Comparison of ENCODE assay signal across 8 cellular contexts in the genomic region with DNA sequence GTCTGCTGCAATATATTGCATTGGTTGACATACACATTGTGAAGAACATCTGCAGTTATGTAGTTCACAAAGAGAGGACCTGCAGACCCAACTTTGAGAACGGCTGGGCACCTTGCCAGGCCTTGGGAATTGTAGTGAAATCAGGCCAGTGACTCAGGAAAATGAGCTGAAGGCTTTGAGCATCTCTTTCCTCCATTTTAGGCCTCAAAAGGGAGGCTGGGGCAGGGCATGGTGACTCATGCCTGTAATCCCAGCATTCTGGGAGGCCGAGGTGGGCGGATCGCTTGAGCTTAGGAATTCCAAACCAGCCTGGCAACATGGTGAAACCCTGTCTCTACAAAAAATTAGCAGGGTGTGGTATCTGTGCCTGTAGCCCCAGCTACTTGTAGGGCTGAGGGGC. TPM values are rescaled to one million over a fixed set of nuclear protein-coding genes. Genes with fewer than 3 reads are reported as not detected.
DNase-seq lines count a peak whose midpoint lies in the region; ATAC-seq, FAIRE-seq and TF ChIP-seq lines count a peak whose summit lies in the region.

No MANE protein-coding gene starts in this region.

- H3K9me3 ChIP-seq in GM12878 (replicated peaks; ENCODE audit: control insufficient read depth, insufficient read depth, low read length), result no peaks in the 10 kb centered on the region; the same call in 2 of the 3 replicates

- H2AFZ ChIP-seq in GM12878 (ENCODE audit: control insufficient read depth, low read depth, low read length), result no peak overlapping the region

- FAIRE-seq in GM12878 (lab: Jason Lieb, UNC), result no peak

- ATAC-seq in GM12878 (no peak), HG02763 (IDR thresholded peaks at IDR 0.05; ENCODE audit: unreplicated experiment) (no peak)

- peaks cover 12% of the 10 kb centered on the region for H3K4me1 ChIP-seq in GM12878 (ENCODE audit: control insufficient read depth, insufficient read depth, low read length)

- H3K4me2 ChIP-seq in GM12878 (ENCODE audit: control insufficient read depth, insufficient read depth), result peak overlapping the region; percentile 87

- peaks cover 39% of the 10 kb centered on the region for H3K79me2 ChIP-seq in GM12878 (ENCODE audit: control insufficient read depth, insufficient read depth, low read length)

- intact Hi-C loops in GM12878 (cut with micrococcal nuclease; ENCODE audit: unreplicated experiment), result loop anchor here (2.0 kb wide), 1 partner anchor 93 kb away; a partner anchor contains a TSS

- peaks cover 0 to 8% of the 10 kb centered on the region in 2 experiments; a peak in 1 of 4 replicates for H3K36me3 ChIP-seq in GM12878 (ENCODE audit: control insufficient read depth in 2 of 2, insufficient read depth in 2 of 2, low read length in 1 of 2)
- peaks cover 2% of the 10 kb centered on the region for H3K36me3 ChIP-seq in kidney epithelial cell (ENCODE audit: control insufficient read depth, insufficient read depth, low read length)

- TF ChIP-seq POLR2A in GM12878 (IDR thresholded peaks at IDR 0.05; ENCODE audit: low read depth, low read length), result no peak

- DNase-seq in Caki2 (ENCODE audit: low read depth) (peak; percentile 72), LNCaP clone FGC (ENCODE audit: low read depth) (no peak), GM12878 (ENCODE audit: low read depth, low spot score) (no peak), kidney epithelial cell (ENCODE audit: low read depth) (peak; percentile 23), NCI-H526 (lab: John Stamatoyannopoulos, UW) (no peak), NCI-H446 treated with DMSO at 0.1 percent for 48 hours (lab: John Stamatoyannopoulos, UW) (no peak), midbrain (lab: John Stamatoyannopoulos, UW) (no peak)

- in situ Hi-C loops in Caki2 (cut with HindIII; ENCODE audit: low pct_unique_long_range_greater_than_20kb, low sequenced_read_pairs) (no loop called here), GM12878 (cut with MboI) (no loop called here)

- no TSS peak for BruUV-seq in GM12878 (replicated peaks; lab: Mats Ljungman, UMichigan)

- SMC1A ChIA-PET in GM12878 (lab: Charles Lee; ENCODE audit: uncharacterized antibody, unreplicated experiment), result interaction anchor here (1.1 to 1.7 kb wide), 5 partner anchors 13 to 380 kb away, joined by 3 to 7 read pairs (median 3); no protein-coding TSS in a partner anchor

- H3K4me3 ChIP-seq in LNCaP clone FGC (ENCODE audit: low read depth, low read length), result peak overlapping the region; percentile 60
- peak overlapping the region; percentile 91 for H3K4me3 ChIP-seq in GM12878
- peak overlapping the region; percentile 97 for H3K4me3 ChIP-seq in kidney epithelial cell (ENCODE audit: low read depth, low read length)

- H3K27me3 ChIP-seq in GM12878 (replicated peaks in 1 of 2; ENCODE audit: control insufficient read depth in 2 of 2, insufficient read depth in 2 of 2, low read length in 1 of 2), result no peaks in the 10 kb centered on the region
- no peaks in the 10 kb centered on the region for H3K27me3 ChIP-seq in kidney epithelial cell (ENCODE audit: control insufficient read depth, insufficient read depth, low read length)

- POLR2A ChIA-PET in GM12878 (lab: Charles Lee), result interaction anchor here (1.3 to 1.9 kb wide), 3 partner anchors 10 to 346 kb away, joined by 3 to 7 read pairs (median 4); a partner anchor contains a TSS

- no peaks in the 10 kb centered on the region for H4K20me1 ChIP-seq in GM12878 (ENCODE audit: control insufficient read depth, insufficient read depth)

- 0 out of 2 replicates have a peak overlapping the region, but pooled peaks have one; percentile 95 for H3K9ac ChIP-seq in GM12878 (ENCODE audit: control insufficient read depth, insufficient read depth, low read length)

- no peak for TF ChIP-seq RAD21 in GM12878 (IDR thresholded peaks at IDR 0.05; ENCODE audit: insufficient read depth, low read depth, low read length)

- RAD21 ChIA-PET in GM12878 (lab: Charles Lee; ENCODE audit: unreplicated experiment), result interaction anchor here (1.5 to 1.8 kb wide), 2 partner anchors 92 to 531 kb away, joined by 3 to 8 read pairs; no protein-coding TSS in a partner anchor

- no peak for TF ChIP-seq EP300 in GM12878 (IDR thresholded peaks at IDR 0.05; ENCODE audit: borderline replicate concordance in 1 of 2, control insufficient read depth in 1 of 2, low read depth in 2 of 2, low read length in 2 of 2)

- WGBS in GM12878 (ENCODE audit: insufficient coverage, insufficient replicate concordance, low lambda C conversion rate, missing lambda C conversion rate), result 96% methylated on average over 4 of the region's 4 CpGs

- TF ChIP-seq CTCF in LNCaP clone FGC (IDR thresholded peaks at IDR 0.05; ENCODE audit: control insufficient read depth, extremely low read depth, insufficient read depth) (no peak), GM12878 (IDR thresholded peaks at IDR 0.05 in 2 of 3, conservative IDR thresholded peaks at IDR 0.05 in 1 of 3; ENCODE audit: control insufficient read depth in 2 of 3, extremely low read depth in 1 of 3, insufficient read depth in 1 of 3, low read depth in 3 of 3, low read length in 3 of 3) (no peak), kidney epithelial cell (IDR thresholded peaks at IDR 0.05; ENCODE audit: insufficient read depth, low read length, poor library complexity, severe bottlenecking) (no peak)

- CTCF ChIA-PET in GM12878 (lab: Yijun Ruan, JAX), result interaction anchor here (2.6 kb wide), 1 partner anchor 93 kb away, joined by 12 read pairs; a partner anchor contains a TSS

- no peak overlapping the region for H3K27ac ChIP-seq in GM12878 (ENCODE audit: control insufficient read depth, insufficient read depth)

TF ChIP-seq in GM12878, 131 proteins besides CTCF, POLR2A, EP300 and RAD21 (continues in another document):
- no peak for TF ChIP-seq SIX5 (IDR thresholded peaks at IDR 0.05; ENCODE audit: low read depth, low read length, severe bottlenecking)
- TF ChIP-seq MEF2A (IDR thresholded peaks at IDR 0.05; ENCODE audit: insufficient read depth, low read depth, low read length), result no peak
- no peak for TF ChIP-seq SRF (IDR thresholded peaks at IDR 0.05; ENCODE audit: low read depth in 2 of 2, low read length in 2 of 2)
- no peak for TF ChIP-seq IKZF1 (conservative IDR thresholded peaks at IDR 0.05)
- TF ChIP-seq NR2C2 (IDR thresholded peaks at IDR 0.05; ENCODE audit: borderline replicate concordance, control insufficient read depth, insufficient read length, low read depth), result no peak
- TF ChIP-seq, protein P1, sequence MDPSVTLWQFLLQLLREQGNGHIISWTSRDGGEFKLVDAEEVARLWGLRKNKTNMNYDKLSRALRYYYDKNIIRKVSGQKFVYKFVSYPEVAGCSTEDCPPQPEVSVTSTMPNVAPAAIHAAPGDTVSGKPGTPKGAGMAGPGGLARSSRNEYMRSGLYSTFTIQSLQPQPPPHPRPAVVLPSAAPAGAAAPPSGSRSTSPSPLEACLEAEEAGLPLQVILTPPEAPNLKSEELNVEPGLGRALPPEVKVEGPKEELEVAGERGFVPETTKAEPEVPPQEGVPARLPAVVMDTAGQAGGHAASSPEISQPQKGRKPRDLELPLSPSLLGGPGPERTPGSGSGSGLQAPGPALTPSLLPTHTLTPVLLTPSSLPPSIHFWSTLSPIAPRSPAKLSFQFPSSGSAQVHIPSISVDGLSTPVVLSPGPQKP (IDR thresholded peaks at IDR 0.05; ENCODE audit: low read depth, low read length), result no peak
- no peak for TF ChIP-seq ZZZ3 (IDR thresholded peaks at IDR 0.05; ENCODE audit: control insufficient read depth, insufficient read length, low read depth)
- TF ChIP-seq SIN3A (IDR thresholded peaks at IDR 0.05; ENCODE audit: low read depth, low read length), result no peak
- TF ChIP-seq, protein P2, sequence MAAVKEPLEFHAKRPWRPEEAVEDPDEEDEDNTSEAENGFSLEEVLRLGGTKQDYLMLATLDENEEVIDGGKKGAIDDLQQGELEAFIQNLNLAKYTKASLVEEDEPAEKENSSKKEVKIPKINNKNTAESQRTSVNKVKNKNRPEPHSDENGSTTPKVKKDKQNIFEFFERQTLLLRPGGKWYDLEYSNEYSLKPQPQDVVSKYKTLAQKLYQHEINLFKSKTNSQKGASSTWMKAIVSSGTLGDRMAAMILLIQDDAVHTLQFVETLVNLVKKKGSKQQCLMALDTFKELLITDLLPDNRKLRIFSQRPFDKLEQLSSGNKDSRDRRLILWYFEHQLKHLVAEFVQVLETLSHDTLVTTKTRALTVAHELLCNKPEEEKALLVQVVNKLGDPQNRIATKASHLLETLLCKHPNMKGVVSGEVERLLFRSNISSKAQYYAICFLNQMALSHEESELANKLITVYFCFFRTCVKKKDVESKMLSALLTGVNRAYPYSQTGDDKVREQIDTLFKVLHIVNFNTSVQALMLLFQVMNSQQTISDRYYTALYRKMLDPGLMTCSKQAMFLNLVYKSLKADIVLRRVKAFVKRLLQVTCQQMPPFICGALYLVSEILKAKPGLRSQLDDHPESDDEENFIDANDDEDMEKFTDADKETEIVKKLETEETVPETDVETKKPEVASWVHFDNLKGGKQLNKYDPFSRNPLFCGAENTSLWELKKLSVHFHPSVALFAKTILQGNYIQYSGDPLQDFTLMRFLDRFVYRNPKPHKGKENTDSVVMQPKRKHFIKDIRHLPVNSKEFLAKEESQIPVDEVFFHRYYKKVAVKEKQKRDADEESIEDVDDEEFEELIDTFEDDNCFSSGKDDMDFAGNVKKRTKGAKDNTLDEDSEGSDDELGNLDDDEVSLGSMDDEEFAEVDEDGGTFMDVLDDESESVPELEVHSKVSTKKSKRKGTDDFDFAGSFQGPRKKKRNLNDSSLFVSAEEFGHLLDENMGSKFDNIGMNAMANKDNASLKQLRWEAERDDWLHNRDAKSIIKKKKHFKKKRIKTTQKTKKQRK (IDR thresholded peaks at IDR 0.05; ENCODE audit: low read depth, low read length), result no peak

RNA-seq across cellular contexts. Expression of a gene that starts 1.4 kb away (rescaled TPM):
- 7.9 and 10.9 TPM in 2 replicates for total RNA-seq in Caki2 (2014; rRNA removed; shearing (Covaris generic); ENCODE audit: low replicate concordance)
- total RNA-seq in GM12878 (2013; cell fraction: nucleolus; rRNA removed), result 24.4 and 27.7 TPM in 2 replicates
- total RNA-seq in GM12878 (2014; rRNA removed) (12.9 and 17.6 TPM in 2 replicates), GM12878 (2014; rRNA removed; fragmentation: Illumina TruSeq; extraction: Trizol) (11.4 and 11.5 TPM in 2 replicates), GM12878 (2021) (10.1 and 10.7 TPM in 2 replicates), kidney epithelial cell (8.5 and 14.4 TPM in 2 replicates)
- polyA plus RNA-seq in GM12878 (2011; ENCODE audit: low read depth), result 5.1 TPM
- polyA plus RNA-seq in GM12878 (2011; rRNA removed) (21.8 and 22.1 TPM in 2 replicates), GM12878 (2014; fragmentation: Illumina TruSeq; extraction: Trizol) (10.6 and 12.8 TPM in 2 replicates), GM12878 (2014; fragmentation: Nextera tagmentation; extraction: Ambion mirVana) (1 to 10 TPM; 2.1 to 4.0 TPM), GM12878 (2014; rRNA removed) (9.2 and 10.6 TPM in 2 replicates), GM12878 (2016; fragmentation: Nextera tagmentation; extraction: Ambion mirVana) (10 to 100 TPM; 11.4 to 11.5 TPM)
- polyA plus RNA-seq in GM12878 (2011; cell fraction: cytosol; rRNA removed), result 30.0 and 31.3 TPM in 2 replicates
- polyA plus RNA-seq in GM12878 (2011; cell fraction: nucleus; rRNA removed), result 56.1 and 62.4 TPM in 2 replicates
- polyA plus RNA-seq in GM12878 (2012), result 5.5 and 6.6 TPM in 2 replicates
- 50.3 and 52.8 TPM in 2 replicates for polyA minus RNA-seq in GM12878 (2011; rRNA and poly(A)+ RNA removed)
- polyA minus RNA-seq in GM12878 (2011; cell fraction: cytosol; rRNA and poly(A)+ RNA removed), result 9.0 and 11.2 TPM in 2 replicates
- 10.0 and 17.4 TPM in 2 replicates for polyA minus RNA-seq in GM12878 (2011; cell fraction: nucleus; rRNA and poly(A)+ RNA removed)

Comparison
In these comparisons a context has a peak if more than half of its experiments do, and no peak if none do; other contexts are left out.
1. DNase-seq: peak in Caki2 (single experiment) and kidney epithelial cell (single experiment); none in LNCaP clone FGC (single experiment), GM12878 (single experiment), NCI-H526 (0 of 2), NCI-H446 treated with DMSO at 0.1 percent for 48 hours (single experiment) and midbrain (single experiment).
2. Peak in every context shown above with its lines, with median percentiles within 50 percentile points of each other: H3K4me3 ChIP-seq.